Comparison of ENCODE assay signal across 17 cellular contexts in genomic region chr7:63117-63480, GRCh38.
DNase-seq lines count a peak whose midpoint lies in the region; ATAC-seq and TF ChIP-seq lines count a peak whose summit lies in the region.
"Had no signal": no experiment of that assay in that cellular context is flagged by ENCODE, and none has a peak within 500 bp of the region (broad histone marks: within the 10 kb centered on the region; RNA-seq: fewer than 3 reads in every experiment).

No MANE protein-coding gene starts in this region.

- intact Hi-C loops in heart left ventricle (cut with DNase I) (no loop called here), Right ventricle myocardium inferior (cut with DNase I) (no loop called here), left cardiac atrium (cut with DNase I) (no loop called here), upper lobe of right lung (cut with DNase I) (no loop called here)

- no peak for TF ChIP-seq POLR2A in heart left ventricle (IDR thresholded peaks at IDR 0.05)

- DNase-seq in heart left ventricle (peak in 3 of 5 donors; percentile 17 to 26 (median 24)), Right ventricle myocardium inferior (ENCODE audit: missing footprints) (no peak), left cardiac atrium (peak; percentile 7), upper lobe of right lung (peak; percentile 56), AML-193 (lab: John Stamatoyannopoulos, UW) (no peak), G401 (ENCODE audit: low spot score) (no peak)
- DNase-seq: CD8-positive, alpha-beta T cell; DMS53; EL; GM23248; HCEC 1CT; NCI-H187; NCI-H526; PC-9 had no signal

- peaks cover 0 to 23% (median 10%) of the 10 kb centered on the region in 12 donors for H3K4me1 ChIP-seq in heart left ventricle
- H3K4me1 ChIP-seq in neutrophil (ENCODE audit: control insufficient read depth in 1 of 2, insufficient read depth in 1 of 2, low read depth in 1 of 2, low read length in 1 of 2): peaks cover 25 to 37% of the 10 kb centered on the region in 2 experiments
- no peaks in the 10 kb centered on the region for H3K4me1 ChIP-seq in upper lobe of right lung

- TF ChIP-seq CTCF in heart left ventricle (IDR thresholded peaks at IDR 0.05) (no peak), neutrophil (IDR thresholded peaks at IDR 0.05) (no peak), upper lobe of right lung (IDR thresholded peaks at IDR 0.05) (no peak)

- H3K4me3 ChIP-seq in heart left ventricle (no peak overlapping the region), neutrophil (ENCODE audit: low read depth in 1 of 2, low read length in 1 of 2) (peak overlapping the region in 1 of 2 experiments; percentile 21), upper lobe of right lung (no peak overlapping the region)
- H3K4me3 ChIP-seq: GM23248, PC-9 had no signal

- no peaks in the 10 kb centered on the region for H3K9me3 ChIP-seq in heart left ventricle
- no peaks in the 10 kb centered on the region for H3K9me3 ChIP-seq in neutrophil
- H3K9me3 ChIP-seq in upper lobe of right lung: no peaks in the 10 kb centered on the region

- 64 to 83% (median 75%) methylated on average over 3 to 5 of the region's 5 CpGs for WGBS in heart left ventricle, 4 donors

- in situ Hi-C loops in G401 (cut with HindIII; ENCODE audit: low sequenced_read_pairs): no loop called here

- ATAC-seq in heart left ventricle: no peak
- no peak for ATAC-seq in Right ventricle myocardium inferior
- no peak for ATAC-seq in left cardiac atrium
- ATAC-seq in upper lobe of right lung: no peak
- no peak for ATAC-seq in HG03432 (IDR thresholded peaks at IDR 0.05; ENCODE audit: unreplicated experiment)
- ATAC-seq: CD8-positive, alpha-beta T cell had no signal

- H3K27ac ChIP-seq in heart left ventricle (no peak overlapping the region), neutrophil (peak overlapping the region; percentile 67), upper lobe of right lung (no peak overlapping the region)
- H3K27ac ChIP-seq: GM23248, KMS-11, PC-9 had no signal

- H3K36me3 ChIP-seq in heart left ventricle (no peaks in the 10 kb centered on the region), neutrophil (no peaks in the 10 kb centered on the region), upper lobe of right lung (no peaks in the 10 kb centered on the region)

- H3K27me3 ChIP-seq in heart left ventricle (peaks cover 0 to 6% (median 0%) of the 10 kb centered on the region in 9 donors), neutrophil (no peaks in the 10 kb centered on the region), upper lobe of right lung (no peaks in the 10 kb centered on the region)

Comparison
In these comparisons a context has a peak if more than half of its experiments do, and no peak if none do; other contexts are left out.
1. DNase-seq: peak in heart left ventricle (3 of 5), left cardiac atrium (single experiment) and upper lobe of right lung (single experiment); none in Right ventricle myocardium inferior (single experiment), AML-193 (0 of 2) and G401 (single experiment).